ENCODE assay signal across 12 cellular contexts in the genomic region with DNA sequence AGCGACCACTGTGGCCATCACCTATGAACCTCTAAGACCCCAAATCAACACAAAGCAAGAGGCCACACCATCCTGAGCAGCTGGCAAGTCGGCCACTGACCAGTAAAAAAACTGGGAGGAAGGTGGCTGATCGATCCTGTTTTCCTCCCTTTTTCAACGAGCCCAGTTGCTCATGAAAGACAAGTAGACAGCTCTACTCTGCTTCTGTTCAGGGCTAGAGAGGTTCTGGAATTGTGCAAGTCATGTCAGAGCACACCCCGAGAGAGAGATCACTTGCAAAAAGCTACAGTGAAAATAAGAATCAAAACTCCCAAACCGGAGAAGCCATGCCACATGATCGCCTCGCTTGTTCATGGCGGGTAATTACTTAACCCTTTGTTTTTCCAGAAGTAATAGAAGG. TPM values are rescaled to one million over a fixed set of nuclear protein-coding genes. Genes with fewer than 3 reads are reported as not detected.
DNase-seq lines count a peak whose midpoint lies in the region; ATAC-seq, FAIRE-seq and TF ChIP-seq lines count a peak whose summit lies in the region.
"Had no signal": no experiment of that assay in that cellular context is flagged by ENCODE, and none has a peak within 500 bp of the region (broad histone marks: within the 10 kb centered on the region; RNA-seq: fewer than 3 reads in every experiment).

No MANE protein-coding gene starts in this region.

- no peaks in the 10 kb centered on the region for H3K36me3 ChIP-seq in SK-N-SH (replicated peaks in 1 of 2; ENCODE audit: control insufficient read depth in 1 of 2, insufficient read depth in 2 of 2, low read length in 1 of 2)
- H3K36me3 ChIP-seq in H1 (ENCODE audit: control insufficient read depth in 2 of 4, insufficient read depth in 4 of 4, low read length in 3 of 4): peaks cover 0 to 5% (median under 1%) of the 10 kb centered on the region in 4 experiments; a peak in 1 of 8 replicates
- no peaks in the 10 kb centered on the region for H3K36me3 ChIP-seq in upper lobe of right lung

- H3K36me3 Mint-ChIP-seq in nephron (ENCODE audit: low read depth): peaks cover 62% of the 10 kb centered on the region

- H4K5ac ChIP-seq in H1 (ENCODE audit: insufficient read length, low read depth, low read length): no peak overlapping the region

- no peak overlapping the region for H4K8ac ChIP-seq in H1 (ENCODE audit: extremely low read depth, insufficient read depth, low read length)

- no peak overlapping the region for H3K4me3 Mint-ChIP-seq in nephron
- H3K4me3 Mint-ChIP-seq: activated naive CD8-positive, alpha-beta T cell treated with anti-CD3 and anti-CD28 coated beads, Interleukin-2, amount 50 U/mL, for 24 hours had no signal

- peaks cover 9% of the 10 kb centered on the region for H3F3A ChIP-seq in SK-N-SH (replicated peaks; ENCODE audit: insufficient read depth)

- peaks cover 8 to 14% of the 10 kb centered on the region in 2 experiments; a peak in 2 of 4 replicates for H3K4me1 ChIP-seq in SK-N-SH (ENCODE audit: control insufficient read depth in 1 of 2, insufficient read depth in 2 of 2, low read depth in 1 of 2, low read length in 1 of 2)
- H3K4me1 ChIP-seq in H1 (replicated peaks in 1 of 4; ENCODE audit: control insufficient read depth in 3 of 4, insufficient read depth in 4 of 4, low read length in 3 of 4): peaks cover 0 to 3% (median 1%) of the 10 kb centered on the region in 4 experiments; a peak in 3 of 7 replicates
- peaks cover 5% of the 10 kb centered on the region for H3K4me1 ChIP-seq in upper lobe of right lung

- H3K27ac ChIP-seq in SK-N-SH (ENCODE audit: low read depth in 2 of 2, low read length in 1 of 2) (peak overlapping the region in 1 of 2 experiments; percentile 91; a peak in 2 of 4 replicates), H1 (ENCODE audit: low read depth, low read length) (no peak overlapping the region), upper lobe of right lung (peak overlapping the region; percentile 25)
- H3K27ac ChIP-seq: 22Rv1 had no signal

- WGBS in SK-N-SH (ENCODE audit: low lambda C conversion rate): 75% methylated on average over 9 of the region's 9 CpGs
- WGBS in H1 (ENCODE audit: extremely low coverage in 1 of 2, insufficient coverage in 1 of 2, insufficient read length in 1 of 2, insufficient replicate concordance in 2 of 2, low coverage in 1 of 2, low lambda C conversion rate in 2 of 2, missing lambda C conversion rate in 1 of 2), 2 experiments: 87% methylated on average over 9 of the region's 9 CpGs; no CpG with 5 or more reads in 1 of the 2 experiments

- H2BK20ac ChIP-seq in H1 (ENCODE audit: low read length): no peak overlapping the region

- no peaks in the 10 kb centered on the region for H3K9me3 Mint-ChIP-seq in nephron
- H3K9me3 Mint-ChIP-seq: activated naive CD8-positive, alpha-beta T cell treated with anti-CD3 and anti-CD28 coated beads, Interleukin-2, amount 50 U/mL, for 24 hours had no signal

- TF ChIP-seq RAD21 in SK-N-SH (IDR thresholded peaks at IDR 0.05; ENCODE audit: low read length): no peak
- TF ChIP-seq RAD21 in H1 (IDR thresholded peaks at IDR 0.05 in 1 of 2, conservative IDR thresholded peaks at IDR 0.05 in 1 of 2; ENCODE audit: low read depth in 2 of 2, low read length in 2 of 2): no peak

- TF ChIP-seq CTCF in SK-N-SH (IDR thresholded peaks at IDR 0.05): no peak
- no peak for TF ChIP-seq CTCF in H1 (IDR thresholded peaks at IDR 0.05; ENCODE audit: control extremely low read depth in 1 of 3, insufficient read depth in 1 of 3, low read depth in 1 of 3, low read length in 3 of 3)
- no peak for TF ChIP-seq CTCF in nephron (IDR thresholded peaks at IDR 0.05; ENCODE audit: unreplicated experiment in 3 of 3)
- TF ChIP-seq CTCF in upper lobe of right lung (IDR thresholded peaks at IDR 0.05): no peak

- H4K91ac ChIP-seq in H1 (replicated peaks; ENCODE audit: insufficient read length, low read length): no peak overlapping the region

- H3K79me2 ChIP-seq in SK-N-SH (ENCODE audit: insufficient read depth) (peaks cover 17% of the 10 kb centered on the region; the same call in 1 of the 2 replicates), H1 (ENCODE audit: control insufficient read depth in 1 of 2, insufficient read depth in 2 of 2, low read length in 2 of 2) (peaks cover 0 to 10% of the 10 kb centered on the region in 2 experiments; a peak in 1 of 4 replicates)

- no peak overlapping the region for H2BK12ac ChIP-seq in H1 (ENCODE audit: low read depth, low read length)

- no peak for TF ChIP-seq POLR2A in H1 (IDR thresholded peaks at IDR 0.05; ENCODE audit: control extremely low read depth in 1 of 2, low read depth in 2 of 2, low read length in 2 of 2)

- intact Hi-C loops in upper lobe of right lung (cut with DNase I): no loop called here

- H2BK5ac ChIP-seq in H1 (ENCODE audit: low read depth, low read length): peak overlapping the region; percentile 52; the same call in 1 of the 2 replicates

- peaks cover 3% of the 10 kb centered on the region for H3K79me1 ChIP-seq in H1 (ENCODE audit: low read depth, low read length)

- H3K23me2 ChIP-seq in H1 (ENCODE audit: low read depth, low read length): no peaks in the 10 kb centered on the region

- H2AFZ ChIP-seq in SK-N-SH (ENCODE audit: low read depth): no peak overlapping the region
- H2AFZ ChIP-seq in H1 (ENCODE audit: low read length): no peak overlapping the region

- no peaks in the 10 kb centered on the region for H3K27me3 Mint-ChIP-seq in nephron (ENCODE audit: low read depth)
- H3K27me3 Mint-ChIP-seq: activated naive CD8-positive, alpha-beta T cell treated with anti-CD3 and anti-CD28 coated beads, Interleukin-2, amount 50 U/mL, for 24 hours had no signal

- TF ChIP-seq EP300 in SK-N-SH (IDR thresholded peaks at IDR 0.05; ENCODE audit: borderline replicate concordance in 1 of 2, low read depth in 1 of 2, low read length in 1 of 2): no peak
- no peak for TF ChIP-seq EP300 in H1 (IDR thresholded peaks at IDR 0.05; ENCODE audit: borderline replicate concordance in 1 of 2, low read depth in 2 of 2, low read length in 2 of 2)

- no peak overlapping the region for H2AK5ac ChIP-seq in H1 (ENCODE audit: low read depth, low read length)

- peak overlapping the region; percentile 16 to 49 (median 27) for H3K27ac Mint-ChIP-seq in nephron
- H3K27ac Mint-ChIP-seq: activated naive CD8-positive, alpha-beta T cell treated with anti-CD3 and anti-CD28 coated beads, Interleukin-2, amount 50 U/mL, for 24 hours had no signal

- H3K4ac ChIP-seq in H1 (replicated peaks; ENCODE audit: insufficient read length, low read depth, low read length): no peak overlapping the region

- no peak for FAIRE-seq in H1 (lab: Jason Lieb, UNC)

- H3K23ac ChIP-seq in H1 (ENCODE audit: insufficient read length): no peak overlapping the region

- POLR2A ChIA-PET in SK-N-SH (lab: Yijun Ruan, JAX): no interaction called here
- POLR2A ChIA-PET in H1 (lab: Charles Lee; ENCODE audit: partially characterized antibody): no interaction called here

- H3K9me3 ChIP-seq in SK-N-SH: no peaks in the 10 kb centered on the region
- H3K9me3 ChIP-seq in H1 (ENCODE audit: insufficient read depth in 2 of 2, low read depth in 1 of 2, low read length in 1 of 2): no peaks in the 10 kb centered on the region
- no peaks in the 10 kb centered on the region for H3K9me3 ChIP-seq in upper lobe of right lung

- no peak overlapping the region for H3K18ac ChIP-seq in H1 (ENCODE audit: extremely low read depth, low read length)

- H3K56ac ChIP-seq in H1 (replicated peaks; ENCODE audit: insufficient read length, low read depth, low read length): no peak overlapping the region

- H2BK15ac ChIP-seq in H1 (ENCODE audit: low read length): no peak overlapping the region

- H4K20me1 ChIP-seq in SK-N-SH (ENCODE audit: insufficient read depth) (no peaks in the 10 kb centered on the region), H1 (replicated peaks in 1 of 2; ENCODE audit: control insufficient read depth in 1 of 2, insufficient read depth in 2 of 2, low read length in 2 of 2) (peaks cover 0 to 12% of the 10 kb centered on the region in 2 experiments)

- H3K4me3 ChIP-seq in SK-N-SH (ENCODE audit: low read depth in 2 of 2, low read length in 1 of 2) (no peak overlapping the region; a peak in 1 of 4 replicates), H1 (ENCODE audit: extremely low read depth in 1 of 4, insufficient read depth in 2 of 4, low read depth in 3 of 4, low read length in 4 of 4) (no peak overlapping the region), upper lobe of right lung (no peak overlapping the region)

- CTCF ChIA-PET in SK-N-SH (lab: Yijun Ruan, JAX) (no interaction called here), H1 (lab: Charles Lee; ENCODE audit: partially characterized antibody) (interaction anchor here (0.7 to 1.7 kb wide), 5 partner anchors 9 to 198 kb away, joined by 3 to 5 read pairs (median 3); no protein-coding TSS in a partner anchor)

- no peak overlapping the region for H2BK120ac ChIP-seq in H1 (replicated peaks; ENCODE audit: low read depth, low read length)

- no peaks in the 10 kb centered on the region for H3K27me3 ChIP-seq in SK-N-SH (ENCODE audit: insufficient read depth)
- 0 out of 7 replicates have a peak, but pooled peaks cover 0 to 2% (median 0%) of the 10 kb centered on the region in 4 experiments for H3K27me3 ChIP-seq in H1 (replicated peaks in 1 of 4; ENCODE audit: control insufficient read depth in 3 of 4, extremely low read depth in 1 of 4, insufficient read depth in 3 of 4, low read length in 3 of 4)
- no peaks in the 10 kb centered on the region for H3K27me3 ChIP-seq in upper lobe of right lung

- H3K9me2 ChIP-seq in SK-N-SH: no peaks in the 10 kb centered on the region

- H3K4me2 ChIP-seq in SK-N-SH: peak overlapping the region; percentile 29; the same call in 1 of the 2 replicates
- H3K4me2 ChIP-seq in H1 (ENCODE audit: insufficient read depth in 1 of 2, low read depth in 2 of 2, low read length in 2 of 2): no peak overlapping the region

- no peak for DNase-seq in SK-N-SH
- DNase-seq in H1 (ENCODE audit: low read depth in 1 of 2, low spot score in 2 of 2): no peak
- no peak for DNase-seq in upper lobe of right lung
- no peak for DNase-seq in activated CD4-positive, alpha-beta T cell treated with anti-CD3 and anti-CD28 coated beads, Interleukin-2, amount 50 U/mL, for 1 hour
- DNase-seq: activated naive CD8-positive, alpha-beta T cell treated with anti-CD3 and anti-CD28 coated beads, Interleukin-2, amount 50 U/mL, for 24 hours; NCI-H446 treated with DMSO at 0.1 percent for 48 hours; T-helper 9 cell had no signal

- peaks cover 59% of the 10 kb centered on the region for H3K4me1 Mint-ChIP-seq in nephron

- no peak overlapping the region for H3K14ac ChIP-seq in H1 (ENCODE audit: insufficient read length)

- ATAC-seq in SK-N-SH treated with all-trans-retinoic acid at 6 μM for 48 hours: no peak
- ATAC-seq in upper lobe of right lung: no peak
- no peak for ATAC-seq in HG03378 (IDR thresholded peaks at IDR 0.05; ENCODE audit: unreplicated experiment)
- ATAC-seq in HG02840 (IDR thresholded peaks at IDR 0.05; ENCODE audit: low FRiP score, unreplicated experiment): no peak
- ATAC-seq: activated naive CD8-positive, alpha-beta T cell treated with anti-CD3 and anti-CD28 coated beads, Interleukin-2, amount 50 U/mL, for 24 hours had no signal

- H3K9ac ChIP-seq in SK-N-SH (peak overlapping the region; percentile 25; the same call in 1 of the 2 replicates), H1 (replicated peaks in 1 of 4; ENCODE audit: extremely low read depth in 1 of 4, low read depth in 3 of 4, low read length in 3 of 4) (no peak overlapping the region)

RNA-seq across cellular contexts. Expression of a gene that starts 34.6 kb away (rescaled TPM):
- polyA plus RNA-seq in SK-N-SH (2012; rRNA removed) (3.4 and 4.4 TPM in 2 replicates), H1 (2011; rRNA removed) (7.3 and 9.2 TPM in 2 replicates)
- polyA plus RNA-seq in SK-N-SH (2012; cell fraction: cytosol; rRNA removed): 2.8 and 2.9 TPM in 2 replicates
- 10.3 and 10.8 TPM in 2 replicates for polyA plus RNA-seq in SK-N-SH (2012; cell fraction: nucleus; rRNA removed)
- total RNA-seq in H1 (2021; fragmentation: NEBNext Ultra II Directional; extraction: Animal tissue kit (Norgen Biotek cat#: 25700)): 16.5 and 17.0 TPM in 2 replicates
- 9.3 TPM for polyA plus RNA-seq in H1 (2011; cell fraction: cytosol; rRNA removed)
- polyA plus RNA-seq in H1 (2011; cell fraction: nucleus; rRNA removed): 15.7 TPM
- 8.0 to 13.2 TPM (median 9.8 TPM) in 4 replicates for polyA plus RNA-seq in H1 (2012, experiment 1 of 2)
- 3.3 TPM for polyA plus RNA-seq in H1 (2012, experiment 2 of 2)
- 4.8 TPM for polyA plus RNA-seq in H1 (2013, experiment 1 of 2)
- polyA plus RNA-seq in H1 (2013, experiment 2 of 2): 4.1 TPM
- polyA minus RNA-seq in H1 (2011; rRNA and poly(A)+ RNA removed): 13.4 and 18.4 TPM in 2 replicates
- polyA minus RNA-seq in H1 (2011; cell fraction: cytosol; rRNA and poly(A)+ RNA removed): 14.1 TPM
- 25.4 TPM for polyA minus RNA-seq in H1 (2011; cell fraction: nucleus; rRNA and poly(A)+ RNA removed)
- total RNA-seq in upper lobe of right lung: 28.0 TPM
